ENCODE assay signal across 21 cellular contexts in the genomic region with DNA sequence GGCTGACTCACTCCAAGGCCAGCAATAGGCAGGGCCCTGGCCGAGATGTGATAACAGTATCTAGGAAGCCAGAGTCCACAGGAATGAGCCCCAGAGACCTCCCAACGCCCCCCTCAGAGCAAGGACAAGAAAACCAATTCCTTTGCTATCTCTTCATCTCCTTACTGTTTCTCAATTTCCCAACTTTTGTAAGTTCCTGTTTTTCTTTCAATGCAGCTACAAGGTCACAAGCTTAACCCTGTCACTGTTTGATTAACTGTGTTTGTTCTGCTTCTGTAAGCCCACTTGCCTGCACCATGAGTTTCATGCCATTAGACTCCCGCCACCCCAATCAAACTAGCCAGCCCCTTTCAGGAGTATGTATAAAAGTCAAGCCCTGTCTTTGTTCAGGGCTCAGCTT. TPM values are rescaled to one million over a fixed set of nuclear protein-coding genes. Genes with fewer than 3 reads are reported as not detected.
"Had no signal": no experiment of that assay in that cellular context is flagged by ENCODE, and none has a peak within 500 bp of the region (broad histone marks: within the 10 kb centered on the region; RNA-seq: fewer than 3 reads in every experiment).

No MANE protein-coding gene starts in this region.

- ATAC-seq: activated CD4-positive, CD25-positive, alpha-beta regulatory T cell treated with anti-CD3 and anti-CD28 coated beads, Interleukin-2, amount 50 U/mL, for 24 hours; activated T-cell treated with anti-CD3 and anti-CD28 coated beads, Interleukin-2, amount 50 U/mL, for 72 hours; gastroesophageal sphincter; left cardiac atrium; stimulated activated memory B cell treated with anti-CD40 and anti-IgM and Interleukin-4, amounts not matched to agents 10 μg/mL and 1 μg/mL and 100 μg/mL, for 72 hours had no signal

- H3K4me3 ChIP-seq: coronary artery, gastroesophageal sphincter, ovary, prostate gland, stomach, transverse colon had no signal

- H3K4me1 ChIP-seq: gastroesophageal sphincter, prostate gland, stomach, transverse colon had no signal

- H3K36me3 ChIP-seq: gastroesophageal sphincter, neutrophil, ovary, prostate gland, stomach, transverse colon had no signal

- H3K27ac ChIP-seq: coronary artery, gastroesophageal sphincter, neutrophil, ovary, prostate gland, stomach, transverse colon had no signal

- H3K27me3 ChIP-seq: gastroesophageal sphincter, neutrophil, ovary, stomach, transverse colon had no signal

- DNase-seq: activated CD4-positive, alpha-beta memory T cell treated with anti-CD3 and anti-CD28 coated beads, Interleukin-2, amount 10 ng/mL, durations not matched to agents 7 days and 5 days; activated CD4-positive, alpha-beta T cell treated with anti-CD3 and anti-CD28 coated beads, Interleukin-2, amount 10 ng/mL, durations not matched to agents 24 days and 14 days; activated effector memory CD4-positive, alpha-beta T cell treated with Interleukin-2 at 50 U/mL for 16 hours; activated naive CD4-positive, alpha-beta T cell treated with anti-CD3 and anti-CD28 coated beads, Interleukin-2, amount 10 ng/mL, durations not matched to agents 7 days and 5 days; activated T-cell treated with anti-CD3 and anti-CD28 coated beads, Interleukin-2, amount 50 U/mL, for 72 hours; amygdala; cerebellar nuclear complex; head of caudate nucleus; hypothalamus; islet precursor cell; left cardiac atrium; ovary; stomach; transverse colon had no signal

- H3K9me3 ChIP-seq: ovary, prostate gland had no signal

RNA-seq across cellular contexts. Expression of gene FKBP1C, which starts 3.5 kb away (rescaled TPM):
- total RNA-seq: temporal lobe had no signal
